2 cellular contexts compared by ENCODE assay signal in genomic region chr7:44184221-44184873, GRCh38.
TF ChIP-seq lines count a peak whose summit lies in the region.

No MANE protein-coding gene starts in this region.

TF ChIP-seq in HCT116, 20 proteins besides CTCF, POLR2A, EP300 and RAD21:
- TF ChIP-seq ZBTB33 (IDR thresholded peaks at IDR 0.05; ENCODE audit: extremely low read depth, insufficient replicate concordance, low read length) (no peak), EGR1 (IDR thresholded peaks at IDR 0.05; ENCODE audit: low read depth) (no peak), TCF7L2 (IDR thresholded peaks at IDR 0.05; ENCODE audit: borderline replicate concordance, extremely low read depth, insufficient read depth, insufficient read length) (peak; percentile 49), EZH2phosphoT487 (IDR thresholded peaks at IDR 0.05; ENCODE audit: borderline replicate concordance) (no peak), SIN3A (IDR thresholded peaks at IDR 0.05; ENCODE audit: low read depth) (peak; percentile 41; the same call in 1 of the 2 replicates), CEBPB (IDR thresholded peaks at IDR 0.05; ENCODE audit: low read depth) (no peak), REST (IDR thresholded peaks at IDR 0.05; ENCODE audit: low read depth) (no peak), ZNF274 (IDR thresholded peaks at IDR 0.05; ENCODE audit: low read depth, low read length) (no peak), JUND (IDR thresholded peaks at IDR 0.05) (peak; percentile 89), SP1 (IDR thresholded peaks at IDR 0.05; ENCODE audit: low read depth) (peak; percentile 75), SRF (IDR thresholded peaks at IDR 0.05; ENCODE audit: low read depth) (no peak), ELF1 (IDR thresholded peaks at IDR 0.05; ENCODE audit: borderline replicate concordance, low read depth) (no peak), CBX3 (IDR thresholded peaks at IDR 0.05; ENCODE audit: low read depth) (no peak; the same call in none of the 2 replicates), POLR2AphosphoS5 (IDR thresholded peaks at IDR 0.05; ENCODE audit: low read depth, low read length) (no peak; the same call in 1 of the 2 replicates), MAX (IDR thresholded peaks at IDR 0.05) (peak; percentile 74), FOSL1 (IDR thresholded peaks at IDR 0.05; ENCODE audit: low read depth) (peak; percentile 95), ATF3 (IDR thresholded peaks at IDR 0.05) (no peak), YY1 (IDR thresholded peaks at IDR 0.05; ENCODE audit: extremely low read depth, insufficient replicate concordance, low read depth, low read length) (no peak), EZH2 (IDR thresholded peaks at IDR 0.05) (no peak), ZFX (IDR thresholded peaks at IDR 0.05) (no peak)

TF ChIP-seq in SK-N-SH, 30 proteins besides CTCF, POLR2A, EP300 and RAD21 (continued from another document):
- TF ChIP-seq REST (IDR thresholded peaks at IDR 0.05; ENCODE audit: low read depth, low read length) (0 out of 2 replicates have a peak, but pooled peaks have one; percentile 36), RFX5 (IDR thresholded peaks at IDR 0.05; ENCODE audit: low read length) (no peak), NFIC (IDR thresholded peaks at IDR 0.05; ENCODE audit: borderline replicate concordance) (peak; percentile 69), ZBTB33 (IDR thresholded peaks at IDR 0.05; ENCODE audit: borderline replicate concordance, low read depth) (0 out of 2 replicates have a peak, but pooled peaks have one; percentile 26), CHD2 (IDR thresholded peaks at IDR 0.05; ENCODE audit: low read length, partially characterized antibody) (no peak), RCOR1 (IDR thresholded peaks at IDR 0.05; ENCODE audit: low read length) (no peak), PBX3 (IDR thresholded peaks at IDR 0.05) (peak; percentile 70; the same call in 1 of the 2 replicates), TCF12 (IDR thresholded peaks at IDR 0.05) (peak; percentile 82), MAX (IDR thresholded peaks at IDR 0.05; ENCODE audit: low read depth) (peak; percentile 70), SIN3A (IDR thresholded peaks at IDR 0.05; ENCODE audit: borderline replicate concordance, low read depth, low read length) (peak; percentile 51; the same call in 1 of the 2 replicates), FOSL2 (IDR thresholded peaks at IDR 0.05; ENCODE audit: borderline replicate concordance, low read depth) (peak; percentile 99)
TF ChIP-seq in SK-N-SH: peak in this region for 9.
